ENCODE assay signal across 2 cellular contexts in the genomic region with DNA sequence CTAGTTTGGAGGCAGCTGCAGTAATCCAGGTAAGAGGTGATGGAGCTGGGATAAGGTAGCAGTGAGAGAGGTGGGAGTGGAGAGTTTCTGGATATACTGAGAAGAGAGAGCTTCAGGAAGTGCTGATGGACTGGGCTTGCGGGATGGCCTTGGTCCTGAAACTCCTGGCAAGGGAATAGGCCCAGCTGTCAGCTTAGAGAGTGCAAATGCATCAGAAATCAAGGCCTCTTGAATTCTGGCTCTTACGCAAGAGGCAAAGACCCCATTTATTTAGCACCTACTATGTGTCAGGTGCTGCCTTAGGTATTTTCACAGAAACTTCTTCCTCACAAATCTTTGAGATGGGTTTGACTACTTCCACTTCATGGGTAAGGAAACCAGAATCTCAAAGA.
TF ChIP-seq lines count a peak whose summit lies in the region.

No MANE protein-coding gene starts in this region.

TF ChIP-seq in IMR-90, 13 proteins besides CTCF, POLR2A, EP300 and RAD21 (continued from another document):
- TF ChIP-seq MXI1 (IDR thresholded peaks at IDR 0.05; ENCODE audit: borderline replicate concordance, low read depth, low read length) (no peak), SMC3 (IDR thresholded peaks at IDR 0.05; ENCODE audit: low read depth, low read length) (no peak)

TF ChIP-seq in GM12878, 131 proteins besides CTCF, POLR2A, EP300 and RAD21:
- TF ChIP-seq, protein P1, sequence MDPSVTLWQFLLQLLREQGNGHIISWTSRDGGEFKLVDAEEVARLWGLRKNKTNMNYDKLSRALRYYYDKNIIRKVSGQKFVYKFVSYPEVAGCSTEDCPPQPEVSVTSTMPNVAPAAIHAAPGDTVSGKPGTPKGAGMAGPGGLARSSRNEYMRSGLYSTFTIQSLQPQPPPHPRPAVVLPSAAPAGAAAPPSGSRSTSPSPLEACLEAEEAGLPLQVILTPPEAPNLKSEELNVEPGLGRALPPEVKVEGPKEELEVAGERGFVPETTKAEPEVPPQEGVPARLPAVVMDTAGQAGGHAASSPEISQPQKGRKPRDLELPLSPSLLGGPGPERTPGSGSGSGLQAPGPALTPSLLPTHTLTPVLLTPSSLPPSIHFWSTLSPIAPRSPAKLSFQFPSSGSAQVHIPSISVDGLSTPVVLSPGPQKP (IDR thresholded peaks at IDR 0.05; ENCODE audit: low read depth, low read length) = no peak
- TF ChIP-seq NR2C1 (IDR thresholded peaks at IDR 0.05) (no peak), HDAC6 (IDR thresholded peaks at IDR 0.05; ENCODE audit: unreplicated experiment) (no peak), NFXL1 (IDR thresholded peaks at IDR 0.05; ENCODE audit: borderline replicate concordance) (no peak), CHD1 (IDR thresholded peaks at IDR 0.05; ENCODE audit: low read depth, low read length) (no peak), ZBED1 (IDR thresholded peaks at IDR 0.05; ENCODE audit: borderline replicate concordance) (no peak), SUZ12 (IDR thresholded peaks at IDR 0.05; ENCODE audit: unreplicated experiment) (no peak), TCF3 (IDR thresholded peaks at IDR 0.05; ENCODE audit: borderline replicate concordance, insufficient read depth, low read depth, low read length) (no peak), HDGF (IDR thresholded peaks at IDR 0.05) (no peak), BCL3 (IDR thresholded peaks at IDR 0.05; ENCODE audit: borderline replicate concordance, insufficient read depth, low read depth, low read length, poor library complexity, severe bottlenecking) (no peak), BRCA1 (IDR thresholded peaks at IDR 0.05; ENCODE audit: low read depth, low read length) (no peak), SMC3 (IDR thresholded peaks at IDR 0.05; ENCODE audit: borderline replicate concordance, low read length) (no peak), PAX8 (IDR thresholded peaks at IDR 0.05) (no peak), USF1 (IDR thresholded peaks at IDR 0.05; ENCODE audit: borderline replicate concordance, extremely low read length, insufficient read depth, low read depth, low read length) (no peak)
- TF ChIP-seq, protein P2, sequence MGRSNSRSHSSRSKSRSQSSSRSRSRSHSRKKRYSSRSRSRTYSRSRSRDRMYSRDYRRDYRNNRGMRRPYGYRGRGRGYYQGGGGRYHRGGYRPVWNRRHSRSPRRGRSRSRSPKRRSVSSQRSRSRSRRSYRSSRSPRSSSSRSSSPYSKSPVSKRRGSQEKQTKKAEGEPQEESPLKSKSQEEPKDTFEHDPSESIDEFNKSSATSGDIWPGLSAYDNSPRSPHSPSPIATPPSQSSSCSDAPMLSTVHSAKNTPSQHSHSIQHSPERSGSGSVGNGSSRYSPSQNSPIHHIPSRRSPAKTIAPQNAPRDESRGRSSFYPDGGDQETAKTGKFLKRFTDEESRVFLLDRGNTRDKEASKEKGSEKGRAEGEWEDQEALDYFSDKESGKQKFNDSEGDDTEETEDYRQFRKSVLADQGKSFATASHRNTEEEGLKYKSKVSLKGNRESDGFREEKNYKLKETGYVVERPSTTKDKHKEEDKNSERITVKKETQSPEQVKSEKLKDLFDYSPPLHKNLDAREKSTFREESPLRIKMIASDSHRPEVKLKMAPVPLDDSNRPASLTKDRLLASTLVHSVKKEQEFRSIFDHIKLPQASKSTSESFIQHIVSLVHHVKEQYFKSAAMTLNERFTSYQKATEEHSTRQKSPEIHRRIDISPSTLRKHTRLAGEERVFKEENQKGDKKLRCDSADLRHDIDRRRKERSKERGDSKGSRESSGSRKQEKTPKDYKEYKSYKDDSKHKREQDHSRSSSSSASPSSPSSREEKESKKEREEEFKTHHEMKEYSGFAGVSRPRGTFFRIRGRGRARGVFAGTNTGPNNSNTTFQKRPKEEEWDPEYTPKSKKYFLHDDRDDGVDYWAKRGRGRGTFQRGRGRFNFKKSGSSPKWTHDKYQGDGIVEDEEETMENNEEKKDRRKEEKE (IDR thresholded peaks at IDR 0.05) = no peak
- TF ChIP-seq, protein P3, sequence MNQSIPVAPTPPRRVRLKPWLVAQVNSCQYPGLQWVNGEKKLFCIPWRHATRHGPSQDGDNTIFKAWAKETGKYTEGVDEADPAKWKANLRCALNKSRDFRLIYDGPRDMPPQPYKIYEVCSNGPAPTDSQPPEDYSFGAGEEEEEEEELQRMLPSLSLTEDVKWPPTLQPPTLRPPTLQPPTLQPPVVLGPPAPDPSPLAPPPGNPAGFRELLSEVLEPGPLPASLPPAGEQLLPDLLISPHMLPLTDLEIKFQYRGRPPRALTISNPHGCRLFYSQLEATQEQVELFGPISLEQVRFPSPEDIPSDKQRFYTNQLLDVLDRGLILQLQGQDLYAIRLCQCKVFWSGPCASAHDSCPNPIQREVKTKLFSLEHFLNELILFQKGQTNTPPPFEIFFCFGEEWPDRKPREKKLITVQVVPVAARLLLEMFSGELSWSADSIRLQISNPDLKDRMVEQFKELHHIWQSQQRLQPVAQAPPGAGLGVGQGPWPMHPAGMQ (IDR thresholded peaks at IDR 0.05; ENCODE audit: borderline replicate concordance) = no peak
